In genomic region chr1:4693891-4694290, GRCh38 we compare ENCODE assay signal across 8 cellular contexts. TPM values are rescaled to one million over a fixed set of nuclear protein-coding genes. Genes with fewer than 3 reads are reported as not detected.
"Had no signal": no experiment of that assay in that cellular context is flagged by ENCODE, and none has a peak within 500 bp of the region (broad histone marks: within the 10 kb centered on the region; RNA-seq: fewer than 3 reads in every experiment).

No MANE protein-coding gene starts in this region.

- H3K4me1 ChIP-seq: HAP-1 had no signal

- H3K4me3 ChIP-seq: GM23248, HAP-1, K562 had no signal

- H3K4me3 Mint-ChIP-seq: HFFc6 had no signal

- H3K27ac Mint-ChIP-seq: HFFc6 had no signal

- H3K36me3 ChIP-seq: HAP-1 had no signal

- ATAC-seq: K562 had no signal

- DNase-seq: GM23248, GOT3, HFFc6, IMR-90 had no signal

- H3K9ac ChIP-seq: GM23248 had no signal

- H3K9me3 ChIP-seq: HAP-1 had no signal

- H2AFZ ChIP-seq: GM23248 had no signal

- H3K27ac ChIP-seq: GM23248, HL-60 had no signal

RNA-seq across cellular contexts. Expression of gene AJAP1, which starts 39.5 kb away (rescaled TPM):
- total RNA-seq: HFFc6, HT-29, K562 had no signal
- polyA plus RNA-seq: K562 had no signal
